Comparison of ENCODE assay signal across 7 cellular contexts in genomic region chr16:21577487-21577886, GRCh38. TPM values are rescaled to one million over a fixed set of nuclear protein-coding genes. Genes with fewer than 3 reads are reported as not detected.
DNase-seq lines count a peak whose midpoint lies in the region; ATAC-seq, FAIRE-seq and TF ChIP-seq lines count a peak whose summit lies in the region.
"Not testable (repeated sequence)": the region's sequence is repeated elsewhere in the genome, so short reads cannot be mapped to it uniquely, and the experiment has no call there.

No MANE protein-coding gene starts in this region.

- not testable (repeated sequence) for H3K79me2 ChIP-seq in GM12878 (ENCODE audit: control insufficient read depth, insufficient read depth, low read length)

- not testable (repeated sequence) for H3K4me2 ChIP-seq in GM12878 (ENCODE audit: control insufficient read depth, insufficient read depth)

- intact Hi-C loops in CD14-positive monocyte (cut with micrococcal nuclease) = loop anchor here in 1 of 2 donors (10.0 kb wide), 1 partner anchor 383 kb away; no protein-coding TSS in a partner anchor
- intact Hi-C loops in GM12878 (cut with micrococcal nuclease; ENCODE audit: unreplicated experiment) = not testable (repeated sequence)
- intact Hi-C loops in stomach (cut with DNase I; ENCODE audit: low total_unique reads) = loop anchor here (5.0 kb wide), 1 partner anchor 1100 kb away; no protein-coding TSS in a partner anchor

- not testable (repeated sequence) for H3K27me3 ChIP-seq in GM12878 (replicated peaks in 1 of 2; ENCODE audit: control insufficient read depth in 2 of 2, insufficient read depth in 2 of 2, low read length in 1 of 2); endodermal cell (ENCODE audit: control insufficient read depth, insufficient read depth, low read length, poor library complexity, severe bottlenecking)
- peaks cover 0 to 20% (median 0%) of the 10 kb centered on the region in 3 donors for H3K27me3 ChIP-seq in stomach

- H3K9ac ChIP-seq in GM12878 (ENCODE audit: control insufficient read depth, insufficient read depth, low read length); endodermal cell (ENCODE audit: extremely low read depth, low read length, poor library complexity, severe bottlenecking): not testable (repeated sequence)

- not testable (repeated sequence) for H3K4me3 ChIP-seq in HEK293 (ENCODE audit: low read depth, low read length); GM12878; endodermal cell (ENCODE audit: low read length); stomach

- H3K4me1 ChIP-seq in HEK293 (ENCODE audit: control insufficient read depth, insufficient read depth, low read length); GM12878 (ENCODE audit: control insufficient read depth, insufficient read depth, low read length); endodermal cell (ENCODE audit: control insufficient read depth, insufficient read depth, low read length); stomach: not testable (repeated sequence)

- not testable (repeated sequence) for TF ChIP-seq EP300 in GM12878 (IDR thresholded peaks at IDR 0.05; ENCODE audit: borderline replicate concordance in 1 of 2, control insufficient read depth in 1 of 2, low read depth in 2 of 2, low read length in 2 of 2); stomach (IDR thresholded peaks at IDR 0.05)

- H3K36me3 ChIP-seq in HEK293 (ENCODE audit: control insufficient read depth in 2 of 2, insufficient read depth in 1 of 2, low read length in 2 of 2); GM12878 (ENCODE audit: control insufficient read depth in 2 of 2, insufficient read depth in 2 of 2, low read length in 1 of 2); endodermal cell (ENCODE audit: control insufficient read depth, insufficient read depth, low read length); stomach: not testable (repeated sequence)

- SMC1A ChIA-PET in GM12878 (lab: Charles Lee; ENCODE audit: uncharacterized antibody, unreplicated experiment) = interaction anchor here (0.9 to 2.0 kb wide), 2 partner anchors 63 to 419 kb away, joined by 3 to 6 read pairs; no protein-coding TSS in a partner anchor

- peak overlapping the region in 1 of 2 donors; percentile 16 for H3K4me3 Mint-ChIP-seq in CD14-positive monocyte
- not testable (repeated sequence) for H3K4me3 Mint-ChIP-seq in WTC11; endodermal cell; osteocyte (ENCODE audit: unreplicated experiment)

- in situ Hi-C loops in GM12878 (cut with MboI) = not testable (repeated sequence)

- peaks cover 8 to 14% (median 9%) of the 10 kb centered on the region in 3 donors for H3K27me3 Mint-ChIP-seq in CD14-positive monocyte (ENCODE audit: low read depth in 3 of 3)
- not testable (repeated sequence) for H3K27me3 Mint-ChIP-seq in WTC11 (ENCODE audit: low read depth); endodermal cell (ENCODE audit: insufficient read depth)
- peaks cover 36% of the 10 kb centered on the region for H3K27me3 Mint-ChIP-seq in osteocyte (ENCODE audit: unreplicated experiment)

- not testable (repeated sequence) for TF ChIP-seq RAD21 in GM12878 (IDR thresholded peaks at IDR 0.05; ENCODE audit: insufficient read depth, low read depth, low read length)

- FAIRE-seq in GM12878 (lab: Jason Lieb, UNC) = not testable (repeated sequence)

- not testable (repeated sequence) for H3K27ac Mint-ChIP-seq in CD14-positive monocyte; WTC11; endodermal cell; osteocyte (ENCODE audit: unreplicated experiment)

- not testable (repeated sequence) for H3K9me3 Mint-ChIP-seq in CD14-positive monocyte; WTC11; endodermal cell; osteocyte (ENCODE audit: unreplicated experiment)

- not testable (repeated sequence) for BruUV-seq in GM12878 (replicated peaks; lab: Mats Ljungman, UMichigan)

- TF ChIP-seq CTCF in CD14-positive monocyte (IDR thresholded peaks at IDR 0.05); HEK293 (tag by site-specific recombination; IDR thresholded peaks at IDR 0.05); WTC11 (IDR thresholded peaks at IDR 0.05); GM12878 (IDR thresholded peaks at IDR 0.05 in 2 of 3, conservative IDR thresholded peaks at IDR 0.05 in 1 of 3; ENCODE audit: control insufficient read depth in 2 of 3, extremely low read depth in 1 of 3, insufficient read depth in 1 of 3, low read depth in 3 of 3, low read length in 3 of 3); endodermal cell (conservative IDR thresholded peaks at IDR 0.05); osteocyte (IDR thresholded peaks at IDR 0.05); stomach (IDR thresholded peaks at IDR 0.05): not testable (repeated sequence)

- RAD21 ChIA-PET in GM12878 (lab: Charles Lee; ENCODE audit: unreplicated experiment) = interaction anchor here (0.6 kb wide), 1 partner anchor 1802 kb away, joined by 3 read pairs; no protein-coding TSS in a partner anchor

- H2AFZ ChIP-seq in GM12878 (ENCODE audit: control insufficient read depth, low read depth, low read length) = not testable (repeated sequence)

- ATAC-seq in WTC11, GM12878: not testable (repeated sequence)

- POLR2A ChIA-PET in HEK293 (lab: Yijun Ruan, JAX); WTC11 (lab: Charles Lee); GM12878 (lab: Charles Lee): not testable (repeated sequence)

- H4K20me1 ChIP-seq in GM12878 (ENCODE audit: control insufficient read depth, insufficient read depth) = not testable (repeated sequence)

- not testable (repeated sequence) for H3K36me3 Mint-ChIP-seq in CD14-positive monocyte; WTC11; endodermal cell (ENCODE audit: low read depth); osteocyte (ENCODE audit: unreplicated experiment)

- CTCF ChIA-PET in HEK293 (lab: Yijun Ruan, JAX) = interaction anchor here (0.9 to 1.5 kb wide), 2 partner anchors 131 to 1121 kb away, joined by 3 to 6 read pairs; no protein-coding TSS in a partner anchor
- CTCF ChIA-PET in WTC11 (lab: Charles Lee) = not testable (repeated sequence)
- CTCF ChIA-PET in GM12878 (lab: Yijun Ruan, JAX) = interaction anchor here (0.7 to 1.1 kb wide), 3 partner anchors 27 to 80 kb away, joined by 3 to 4 read pairs (median 3); no protein-coding TSS in a partner anchor

- DNase-seq in CD14-positive monocyte (ENCODE audit: low spot score) (peak; percentile 18), endodermal cell (peak; percentile 10), osteocyte (ENCODE audit: extremely low spot score, unreplicated experiment) (peak; percentile 56), stomach (peak; percentile 15)
- not testable (repeated sequence) for DNase-seq in WTC11 (ENCODE audit: low spot score); GM12878 (ENCODE audit: low read depth, low spot score)

- not testable (repeated sequence) for TF ChIP-seq POLR2A in GM12878 (IDR thresholded peaks at IDR 0.05; ENCODE audit: low read depth, low read length); stomach (IDR thresholded peaks at IDR 0.05)

- H3K4me1 Mint-ChIP-seq in CD14-positive monocyte; WTC11; endodermal cell; osteocyte (ENCODE audit: unreplicated experiment): not testable (repeated sequence)

- WGBS in GM12878 (ENCODE audit: insufficient coverage, insufficient replicate concordance, low lambda C conversion rate, missing lambda C conversion rate) = 50% methylated on average over 2 of the region's 2 CpGs
- WGBS in endodermal cell (ENCODE audit: insufficient coverage in 1 of 2, insufficient read length in 1 of 2), 2 experiments = 85 to 100% methylated on average over 1 of the region's 2 CpGs
- 73 to 84% (median 82%) methylated on average over 2 of the region's 2 CpGs for WGBS in stomach, 5 donors

- H3K27ac ChIP-seq in HEK293 (ENCODE audit: extremely low read depth, low read depth, low read length); GM12878 (ENCODE audit: control insufficient read depth, insufficient read depth); endodermal cell (ENCODE audit: low read depth, low read length); stomach: not testable (repeated sequence)

- not testable (repeated sequence) for H3K9me3 ChIP-seq in HEK293 (ENCODE audit: control insufficient read depth, insufficient read depth, low read depth, low read length); GM12878 (replicated peaks; ENCODE audit: control insufficient read depth, insufficient read depth, low read length); endodermal cell (ENCODE audit: control insufficient read depth, low read length); stomach

RNA-seq across cellular contexts. Expression of gene METTL9, which starts 21.9 kb away (rescaled TPM):
- polyA plus RNA-seq in CD14-positive monocyte (100 to 1,000 TPM; 373 to 400 TPM), GM12878 (2011; rRNA removed) (115 and 196 TPM in 2 replicates), GM12878 (2014; fragmentation: Illumina TruSeq; extraction: Trizol) (106 and 149 TPM in 2 replicates), GM12878 (2014; fragmentation: Nextera tagmentation; extraction: Ambion mirVana) (10 to 100 TPM; 19.4 to 40.0 TPM), GM12878 (2014; rRNA removed) (89.7 and 101 TPM in 2 replicates), GM12878 (2016; fragmentation: Nextera tagmentation; extraction: Ambion mirVana) (100 to 1,000 TPM in 1 of 2 experiments, 10 to 100 TPM in 1; 95.4 to 103 TPM), stomach (10 to 100 TPM; 34.4 to 76.8 (median 63.4) TPM)
- total RNA-seq in WTC11 (2021) (94.6 to 110 TPM (median 99.0 TPM) in 3 replicates), GM12878 (2014; rRNA removed) (119 TPM in 2 replicates), GM12878 (2014; rRNA removed; fragmentation: Illumina TruSeq; extraction: Trizol) (92.0 and 101 TPM in 2 replicates), GM12878 (2021) (90.0 and 98.5 TPM in 2 replicates), endodermal cell (100 to 1,000 TPM; 145 to 149 TPM), osteocyte (91.9 and 94.4 TPM in 2 replicates), stomach (100 to 1,000 TPM in 3 of 5 donors, 10 to 100 TPM in 2; 82.1 to 879 (median 188) TPM)
- 62.2 and 71.7 TPM in 2 replicates for total RNA-seq in GM12878 (2013; cell fraction: nucleolus; rRNA removed)
- polyA plus RNA-seq in GM12878 (2011; ENCODE audit: low read depth) = 26.1 TPM
- polyA plus RNA-seq in GM12878 (2011; cell fraction: cytosol; rRNA removed) = 46.5 and 46.6 TPM in 2 replicates
- 23.6 and 27.4 TPM in 2 replicates for polyA plus RNA-seq in GM12878 (2011; cell fraction: nucleus; rRNA removed)
- 48.7 and 50.0 TPM in 2 replicates for polyA plus RNA-seq in GM12878 (2012)
- 34.8 and 37.0 TPM in 2 replicates for polyA minus RNA-seq in GM12878 (2011; rRNA and poly(A)+ RNA removed)
- polyA minus RNA-seq in GM12878 (2011; cell fraction: cytosol; rRNA and poly(A)+ RNA removed) = 17.4 and 20.2 TPM in 2 replicates
- 17.4 and 24.3 TPM in 2 replicates for polyA minus RNA-seq in GM12878 (2011; cell fraction: nucleus; rRNA and poly(A)+ RNA removed)
- 188 TPM for polyA plus RNA-seq in endodermal cell (2013, experiment 1 of 2)
- polyA plus RNA-seq in endodermal cell (2013, experiment 2 of 2) = 168 TPM
